ENCODE assay signal across 12 cellular contexts in genomic region chr1:3702990-3703728, GRCh38. TPM values are rescaled to one million over a fixed set of nuclear protein-coding genes. Genes with fewer than 3 reads are reported as not detected.
A peak's percentile ranks its signal among the peaks of the same experiment; 100 is the strongest.
DNase-seq lines count a peak whose midpoint lies in the region; ATAC-seq and TF ChIP-seq lines count a peak whose summit lies in the region.
"Had no signal": no experiment of that assay in that cellular context is flagged by ENCODE, and none has a peak within 500 bp of the region (broad histone marks: within the 10 kb centered on the region; RNA-seq: fewer than 3 reads in every experiment).

No MANE protein-coding gene starts in this region.

- no peaks in the 10 kb centered on the region for H3K9me2 ChIP-seq in PC-9 (ENCODE audit: insufficient read depth)

- no TSS peak for BruUV-seq in PC-9 (replicated peaks; lab: Mats Ljungman, UMichigan)

- H3K36me3 Mint-ChIP-seq in endothelial cell (ENCODE audit: low read depth, unreplicated experiment), result no peaks in the 10 kb centered on the region
- H3K36me3 Mint-ChIP-seq: activated naive CD4-positive, alpha-beta T cell treated with anti-CD3 and anti-CD28 coated beads, Interleukin-2, amount 10 ng/mL, durations not matched to agents 7 days and 5 days had no signal

- H3K4me2 ChIP-seq in PC-9, result peak overlapping the region; percentile 69

- peaks cover 2% of the 10 kb centered on the region; the same call in 1 of the 2 replicates for H4K20me1 ChIP-seq in PC-9 (ENCODE audit: insufficient read depth)

- no peak overlapping the region for H3K27ac Mint-ChIP-seq in endothelial cell (ENCODE audit: unreplicated experiment)

- no peak overlapping the region for H2AFZ ChIP-seq in PC-9

- no peaks in the 10 kb centered on the region for H3K9me3 Mint-ChIP-seq in endothelial cell (ENCODE audit: unreplicated experiment)
- H3K9me3 Mint-ChIP-seq: activated naive CD4-positive, alpha-beta T cell treated with anti-CD3 and anti-CD28 coated beads, Interleukin-2, amount 10 ng/mL, durations not matched to agents 7 days and 5 days had no signal

- no peaks in the 10 kb centered on the region for H3K79me2 ChIP-seq in PC-9 (ENCODE audit: low read depth)

- H3K4me3 ChIP-seq in PC-9, result no peak overlapping the region

- peaks cover 38% of the 10 kb centered on the region for H3K4me1 ChIP-seq in PC-9 (replicated peaks; ENCODE audit: insufficient read depth)

- H3K4me3 Mint-ChIP-seq in endothelial cell (ENCODE audit: unreplicated experiment), result no peak overlapping the region
- H3K4me3 Mint-ChIP-seq: activated naive CD4-positive, alpha-beta T cell treated with anti-CD3 and anti-CD28 coated beads, Interleukin-2, amount 10 ng/mL, durations not matched to agents 7 days and 5 days had no signal

- H3K9me3 ChIP-seq in PC-9 (ENCODE audit: insufficient read depth, low read depth), result no peaks in the 10 kb centered on the region

- intact Hi-C loops in PC-9 (cut with micrococcal nuclease; ENCODE audit: unreplicated experiment), result loop anchor here (5.0 kb wide), 1 partner anchor 76 kb away; the partner anchor contains the start of gene TPRG1L

- H3K36me3 ChIP-seq in PC-9 (ENCODE audit: low read depth), result no peaks in the 10 kb centered on the region

- peaks cover 4% of the 10 kb centered on the region for H3K27me3 Mint-ChIP-seq in endothelial cell (ENCODE audit: unreplicated experiment)

- peaks cover 15% of the 10 kb centered on the region for H3F3A ChIP-seq in PC-9 (ENCODE audit: insufficient read depth, low read depth)

- in situ Hi-C loops in G401 (cut with HindIII; ENCODE audit: low sequenced_read_pairs), result no loop called here

- no peak for ATAC-seq in GM18868 (IDR thresholded peaks at IDR 0.05; ENCODE audit: unreplicated experiment)

- peaks cover 11% of the 10 kb centered on the region for H3K4me1 Mint-ChIP-seq in endothelial cell (ENCODE audit: unreplicated experiment)

- POLR2A ChIA-PET in PC-9 (lab: Charles Lee; ENCODE audit: unreplicated experiment), result no interaction called here

- TF ChIP-seq CTCF in PC-9 (conservative IDR thresholded peaks at IDR 0.05), result no peak
- TF ChIP-seq CTCF in endothelial cell (IDR thresholded peaks at IDR 0.05; ENCODE audit: unreplicated experiment), result peak; percentile 16

- H3K27ac ChIP-seq in PC-9, result no peak overlapping the region

- peaks cover 28% of the 10 kb centered on the region for H3K27me3 ChIP-seq in PC-9 (ENCODE audit: insufficient read depth, low read depth)

- DNase-seq in G401 (ENCODE audit: low spot score) (peak; percentile 38), PC-9 (peak in 1 of 2 experiments; percentile 72), endothelial cell (ENCODE audit: low spot score) (no peak), retina (peak; percentile 74), pons (ENCODE audit: low spot score) (no peak), T1000 (lab: John Stamatoyannopoulos, UW) (no peak)
- no peak for DNase-seq in activated CD4-positive, alpha-beta T cell treated with anti-CD3 and anti-CD28 coated beads for 4 hours
- DNase-seq: activated naive CD4-positive, alpha-beta T cell treated with anti-CD3 and anti-CD28 coated beads, Interleukin-2, amount 10 ng/mL, durations not matched to agents 7 days and 5 days; NCI-H524 treated with DMSO at 0.1 percent for 48 hours had no signal

- CTCF ChIA-PET in PC-9 (lab: Charles Lee), result no interaction called here

RNA-seq across cellular contexts. Expression of gene CCDC27, which starts 49.1 kb away (rescaled TPM):
- not detected in 2 replicates for total RNA-seq in G401 (2014; rRNA removed; shearing (Covaris generic))
- not detected in 2 replicates for total RNA-seq in PC-9 (2021)
- not detected for total RNA-seq in endothelial cell (ENCODE audit: unreplicated experiment)
- total RNA-seq: glomerular endothelial cell, temporal lobe had no signal

RNA-seq across cellular contexts. Expression of gene TP73, which starts 50.8 kb away (rescaled TPM):
- total RNA-seq in G401 (2014; rRNA removed; shearing (Covaris generic)), result 0.86 and 2.4 TPM in 2 replicates
- total RNA-seq in PC-9 (2021) (6.2 and 6.9 TPM in 2 replicates), endothelial cell (ENCODE audit: unreplicated experiment) (not detected)

RNA-seq across cellular contexts. Expression of gene WRAP73, which starts 53.3 kb away (rescaled TPM):
- 34.5 and 40.8 TPM in 2 replicates for total RNA-seq in G401 (2014; rRNA removed; shearing (Covaris generic))
- total RNA-seq in PC-9 (2021), result 23.8 and 25.5 TPM in 2 replicates
- 19.0 TPM for total RNA-seq in endothelial cell (ENCODE audit: unreplicated experiment)

Comparison
In these comparisons a context has a peak if more than half of its experiments do, and no peak if none do; other contexts are left out.
1. DNase-seq: peak in G401 (single experiment) and retina (single experiment); none in endothelial cell (single experiment), activated CD4-positive, alpha-beta T cell treated with anti-CD3 and anti-CD28 coated beads for 4 hours (0 of 2), pons (single experiment) and T1000 (single experiment).